In the genomic region with DNA sequence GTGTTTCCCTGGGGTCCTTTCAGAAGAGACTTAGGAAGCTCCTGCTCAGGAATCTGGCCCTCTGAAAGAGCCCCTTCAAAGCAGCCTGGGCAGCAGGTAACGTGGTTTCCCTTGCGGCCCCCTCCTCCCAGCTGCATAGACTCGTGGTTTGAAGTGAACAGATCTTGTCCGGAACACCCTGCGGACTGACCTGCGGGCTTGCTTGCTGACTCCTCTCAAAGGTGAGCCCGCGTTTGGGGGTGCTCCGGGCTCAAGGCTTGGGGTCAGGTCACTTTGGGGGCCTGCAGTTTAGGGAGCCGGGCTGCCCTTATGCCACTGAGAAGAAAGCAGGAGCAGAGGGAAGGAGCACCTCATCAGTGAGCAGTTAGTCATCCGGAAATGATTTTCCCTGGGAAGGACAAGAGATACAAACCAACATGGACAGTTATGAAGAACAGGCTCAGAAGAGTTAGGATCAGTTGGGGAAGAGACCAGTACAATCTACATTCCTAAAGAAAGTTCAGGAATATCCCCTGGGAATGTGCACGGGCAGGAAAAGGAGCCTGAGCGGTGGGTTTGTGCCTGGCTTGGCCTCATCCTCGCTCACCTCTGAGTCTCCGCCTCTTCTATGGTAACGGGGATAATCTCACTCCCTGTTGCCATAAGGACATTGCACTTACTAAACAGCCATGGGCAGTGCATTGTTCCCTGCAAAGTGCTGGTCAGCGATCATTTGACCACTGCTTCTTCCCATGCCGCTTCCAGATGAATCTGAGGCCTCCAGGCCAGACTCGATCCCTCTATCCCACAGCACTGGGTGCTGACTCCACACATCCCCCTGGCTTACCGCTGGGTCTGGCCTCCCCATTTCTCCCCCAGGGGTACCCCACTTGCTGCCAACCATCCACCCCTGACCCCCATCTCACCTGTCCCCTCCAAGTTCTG, we compare ENCODE assay signal across 13 cellular contexts. TPM values are rescaled to one million over a fixed set of nuclear protein-coding genes. Genes with fewer than 3 reads are reported as not detected.
DNase-seq lines count a peak whose midpoint lies in the region; ATAC-seq and TF ChIP-seq lines count a peak whose summit lies in the region.
"Had no signal": no experiment of that assay in that cellular context is flagged by ENCODE, and none has a peak within 500 bp of the region (broad histone marks: within the 10 kb centered on the region; RNA-seq: fewer than 3 reads in every experiment).

No MANE protein-coding gene starts in this region.

- no TSS peak for BruUV-seq in Calu3 (replicated peaks; lab: Mats Ljungman, UMichigan)

- in situ Hi-C loops in ACHN (cut with HindIII; ENCODE audit: low pct_ligation_motif_present, low pct_unique_long_range_greater_than_20kb, low sequenced_read_pairs), result no loop called here

- H4K20me1 ChIP-seq in BLaER1, result peaks cover 65% of the 10 kb centered on the region

- no peak for TF ChIP-seq CTCF in neutrophil (IDR thresholded peaks at IDR 0.05)
- TF ChIP-seq CTCF in Calu3 (IDR thresholded peaks at IDR 0.05; ENCODE audit: unreplicated experiment), result no peak

- peaks cover 12% of the 10 kb centered on the region for H3K36me3 Mint-ChIP-seq in Calu3 (ENCODE audit: insufficient read depth, unreplicated experiment)

- ATAC-seq in HG02759 (IDR thresholded peaks at IDR 0.05; ENCODE audit: unreplicated experiment), result no peak
- ATAC-seq: PC-3 had no signal

- H3K27me3 ChIP-seq in BLaER1, result no peaks in the 10 kb centered on the region
- no peaks in the 10 kb centered on the region for H3K27me3 ChIP-seq in H7 (ENCODE audit: control insufficient read depth, insufficient read depth, low read length)
- no peaks in the 10 kb centered on the region for H3K27me3 ChIP-seq in neutrophil

- H3K4me3 Mint-ChIP-seq in Calu3 (ENCODE audit: low read depth, unreplicated experiment), result no peak overlapping the region
- H3K4me3 Mint-ChIP-seq: activated naive CD4-positive, alpha-beta T cell treated with anti-CD3 and anti-CD28 coated beads for 36 hours had no signal

- H3K9ac ChIP-seq in BLaER1, result peak overlapping the region; percentile 82

- H3K9me3 Mint-ChIP-seq in Calu3 (ENCODE audit: low read depth, unreplicated experiment), result peaks cover 2% of the 10 kb centered on the region
- H3K9me3 Mint-ChIP-seq: activated naive CD4-positive, alpha-beta T cell treated with anti-CD3 and anti-CD28 coated beads for 36 hours had no signal

- H3K4me3 ChIP-seq in BLaER1, result peak overlapping the region; percentile 44
- no peak overlapping the region for H3K4me3 ChIP-seq in H7 (ENCODE audit: insufficient read depth, low read depth, low read length)
- no peak overlapping the region for H3K4me3 ChIP-seq in neutrophil (ENCODE audit: low read depth in 1 of 2, low read length in 1 of 2)
- H3K4me3 ChIP-seq: mucosa of descending colon had no signal

- peaks cover 31% of the 10 kb centered on the region for H3K4me1 Mint-ChIP-seq in Calu3 (ENCODE audit: low read depth, unreplicated experiment)

- no peak overlapping the region for H3K27ac Mint-ChIP-seq in Calu3 (ENCODE audit: unreplicated experiment)
- H3K27ac Mint-ChIP-seq: activated naive CD4-positive, alpha-beta T cell treated with anti-CD3 and anti-CD28 coated beads for 36 hours had no signal

- H3K4me2 ChIP-seq in BLaER1, result peak overlapping the region; percentile 90

- H3K27ac ChIP-seq in BLaER1 (peak overlapping the region; percentile 89), cingulate gyrus (ENCODE audit: low read depth, low read length) (peak overlapping the region; percentile 50), neutrophil (peak overlapping the region; percentile 79)

- peaks cover 16% of the 10 kb centered on the region for H3K27me3 Mint-ChIP-seq in Calu3 (ENCODE audit: unreplicated experiment)

- H3K9me3 ChIP-seq in BLaER1, result no peaks in the 10 kb centered on the region
- H3K9me3 ChIP-seq in neutrophil, result no peaks in the 10 kb centered on the region
- H3K9me3 ChIP-seq: mucosa of descending colon had no signal

- intact Hi-C loops in Calu3 (cut with micrococcal nuclease; ENCODE audit: unreplicated experiment), result no loop called here

- peaks cover 32% of the 10 kb centered on the region for H3K36me3 ChIP-seq in BLaER1
- peaks cover 2% of the 10 kb centered on the region; the same call in 1 of the 2 replicates for H3K36me3 ChIP-seq in H7 (replicated peaks; ENCODE audit: control insufficient read depth, insufficient read depth, low read length)
- no peaks in the 10 kb centered on the region for H3K36me3 ChIP-seq in neutrophil

- DNase-seq in H7 (peak; percentile 29), Calu3 (no peak), ACHN (no peak), epidermal melanocyte (ENCODE audit: insufficient read length, low spot score) (no peak)
- DNase-seq: activated naive CD4-positive, alpha-beta T cell treated with anti-CD3 and anti-CD28 coated beads for 36 hours; NCI-H1694; PC-3 had no signal

- H3K4me1 ChIP-seq in BLaER1 (peaks cover 100% of the 10 kb centered on the region), neutrophil (ENCODE audit: control insufficient read depth in 1 of 2, insufficient read depth in 1 of 2, low read depth in 1 of 2, low read length in 1 of 2) (peaks cover 61 to 67% of the 10 kb centered on the region in 2 experiments)

- CTCF ChIA-PET in Calu3 (lab: Charles Lee), result no interaction called here

RNA-seq across cellular contexts. Expression of gene LDHD, which starts 10.0 kb away (rescaled TPM):
- total RNA-seq in H7 (2014; rRNA removed; shearing (Covaris generic)), result 10.4 and 13.7 TPM in 2 replicates
- 4.1 and 6.5 TPM in 2 replicates for total RNA-seq in Calu3 (2022)
- total RNA-seq: HT1080 had no signal

RNA-seq across cellular contexts. Expression of gene ZFP1, which starts 41.7 kb away (rescaled TPM):
- total RNA-seq in H7 (2014; rRNA removed; shearing (Covaris generic)), result 6.1 and 9.7 TPM in 2 replicates
- 10.6 and 12.9 TPM in 2 replicates for total RNA-seq in Calu3 (2022)
